20 cellular contexts compared by ENCODE assay signal in the genomic region with DNA sequence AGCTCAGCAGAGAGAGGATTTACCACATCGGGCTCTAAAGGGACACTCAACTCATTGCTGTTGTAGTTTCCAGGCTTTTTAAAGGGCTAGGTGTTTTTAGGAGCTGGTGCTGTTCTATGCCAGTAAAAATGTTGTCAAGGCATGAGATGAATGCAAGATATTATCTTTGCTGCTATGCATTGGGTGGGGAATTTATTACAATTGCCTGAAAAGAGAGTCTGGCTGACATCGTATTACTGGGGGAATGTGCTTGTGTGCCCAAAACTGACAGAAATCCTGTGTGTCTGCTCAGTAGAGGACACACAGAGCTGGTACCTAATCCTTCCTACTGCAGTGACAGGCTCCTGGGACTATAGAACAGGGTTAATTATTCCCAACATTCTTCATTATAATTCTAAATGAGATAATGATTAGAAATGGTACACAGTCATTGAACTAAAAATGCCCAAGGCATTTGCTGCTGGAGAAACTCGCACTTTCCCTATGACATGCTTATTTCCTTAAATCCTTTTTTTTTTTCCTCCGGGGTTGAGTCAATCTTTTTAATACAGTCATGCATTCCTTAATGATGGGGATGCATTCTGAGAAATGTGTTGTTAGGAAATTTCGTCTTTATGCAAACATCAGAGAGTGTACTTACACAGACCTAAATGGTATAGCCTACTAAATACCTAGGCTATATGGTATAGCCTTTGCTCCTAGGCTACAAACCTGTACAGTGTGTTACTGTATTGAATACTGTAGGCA. TPM values are rescaled to one million over a fixed set of nuclear protein-coding genes. Genes with fewer than 3 reads are reported as not detected.
DNase-seq lines count a peak whose midpoint lies in the region; ATAC-seq and TF ChIP-seq lines count a peak whose summit lies in the region.
"Had no signal": no experiment of that assay in that cellular context is flagged by ENCODE, and none has a peak within 500 bp of the region (broad histone marks: within the 10 kb centered on the region; RNA-seq: fewer than 3 reads in every experiment).

No MANE protein-coding gene starts in this region.

- no peaks in the 10 kb centered on the region for H3K9me3 ChIP-seq in adipocyte (ENCODE audit: control insufficient read depth, low read length)
- H3K9me3 ChIP-seq: vagina had no signal

- H3K4me1 Mint-ChIP-seq in GM23338, result peaks cover 30% of the 10 kb centered on the region
- H3K4me1 Mint-ChIP-seq: activated CD4-positive, alpha-beta T cell treated with anti-CD3 and anti-CD28 coated beads, Interleukin-2, amount 10 ng/mL, durations not matched to agents 7 days and 5 days; stimulated activated effector memory CD8-positive, alpha-beta T cell treated with anti-CD3 and anti-CD28 coated beads, Interleukin-12 subunit alpha, Interleukin-12 subunit beta, amount 100 ng/mL, for 72 hours had no signal

- H3K4me3 Mint-ChIP-seq in GM23338, result no peak overlapping the region
- H3K4me3 Mint-ChIP-seq: activated CD4-positive, alpha-beta T cell treated with anti-CD3 and anti-CD28 coated beads, Interleukin-2, amount 10 ng/mL, durations not matched to agents 7 days and 5 days; activated T-cell treated with anti-CD3 and anti-CD28 coated beads, Interleukin-2, amount 50 U/mL, for 24 hours; CD4-positive, alpha-beta T cell; stimulated activated effector memory CD8-positive, alpha-beta T cell treated with anti-CD3 and anti-CD28 coated beads, Interleukin-12 subunit alpha, Interleukin-12 subunit beta, amount 100 ng/mL, for 72 hours had no signal

- no peaks in the 10 kb centered on the region for H3K9me3 Mint-ChIP-seq in GM23338
- H3K9me3 Mint-ChIP-seq: activated CD4-positive, alpha-beta T cell treated with anti-CD3 and anti-CD28 coated beads, Interleukin-2, amount 10 ng/mL, durations not matched to agents 7 days and 5 days; activated T-cell treated with anti-CD3 and anti-CD28 coated beads, Interleukin-2, amount 50 U/mL, for 24 hours; CD4-positive, alpha-beta T cell; stimulated activated effector memory CD8-positive, alpha-beta T cell treated with anti-CD3 and anti-CD28 coated beads, Interleukin-12 subunit alpha, Interleukin-12 subunit beta, amount 100 ng/mL, for 72 hours had no signal

- H3K36me3 ChIP-seq in GM23338 (ENCODE audit: insufficient read depth), result no peaks in the 10 kb centered on the region
- H3K36me3 ChIP-seq in adipocyte (ENCODE audit: control insufficient read depth, insufficient read depth, low read length, severe bottlenecking), result no peaks in the 10 kb centered on the region
- H3K36me3 ChIP-seq: vagina had no signal

- H3K27me3 Mint-ChIP-seq in GM23338 (ENCODE audit: insufficient read depth, low read depth, poor library complexity), result no peaks in the 10 kb centered on the region
- H3K27me3 Mint-ChIP-seq: activated T-cell treated with anti-CD3 and anti-CD28 coated beads, Interleukin-2, amount 50 U/mL, for 24 hours; CD4-positive, alpha-beta T cell had no signal

- H3K79me2 ChIP-seq in GM23338 (replicated peaks; ENCODE audit: insufficient read depth), result no peaks in the 10 kb centered on the region

- H4K20me1 ChIP-seq in GM23338 (replicated peaks; ENCODE audit: insufficient read depth), result no peaks in the 10 kb centered on the region

- DNase-seq in GM23338 (ENCODE audit: low spot score) (no peak), adipocyte (ENCODE audit: low read depth) (peak; percentile 80), fibroblast of mammary gland (ENCODE audit: low read depth) (peak; percentile 65), skeletal muscle cell (ENCODE audit: low read depth) (peak; percentile 28), hippocampal formation (lab: John Stamatoyannopoulos, UW) (no peak)
- DNase-seq in stimulated activated CD4-positive, alpha-beta T cell treated with anti-CD3 and anti-CD28 coated beads, Interleukin-4, amount 100 ng/mL, for 24 hours, result no peak
- no peak for DNase-seq in stimulated activated CD4-positive, alpha-beta T cell treated with anti-CD3 and anti-CD28 coated beads, Interleukin-15, amount 100 ng/mL, for 24 hours
- DNase-seq: activated CD4-positive, alpha-beta T cell treated with anti-CD3 and anti-CD28 coated beads, Interleukin-2, amount 10 ng/mL, durations not matched to agents 7 days and 5 days; activated T-cell treated with anti-CD3 and anti-CD28 coated beads, Interleukin-2, amount 50 U/mL, for 24 hours; CD4-positive, alpha-beta T cell; effector CD4-positive, alpha-beta T cell; GDM1; Karpas-422; NCI-H1694 treated with DMSO at 0.1 percent for 48 hours; NCI-H748 treated with DMSO at 0.1 percent for 48 hours; stimulated activated CD4-positive, alpha-beta T cell treated with anti-CD3 and anti-CD28 coated beads, Interleukin-4, amount 100 ng/mL, for 4 hours; T1000 had no signal

- H3K27me3 ChIP-seq in GM23338 (ENCODE audit: insufficient read depth), result no peaks in the 10 kb centered on the region
- H3K27me3 ChIP-seq in adipocyte (replicated peaks; ENCODE audit: control insufficient read depth, insufficient read depth, low read length), result no peaks in the 10 kb centered on the region
- H3K27me3 ChIP-seq: vagina had no signal

- peaks cover 25% of the 10 kb centered on the region for H3K4me1 ChIP-seq in GM23338 (ENCODE audit: insufficient read depth)
- H3K4me1 ChIP-seq in adipocyte (ENCODE audit: control insufficient read depth, insufficient read depth, low read length), result peaks cover 3% of the 10 kb centered on the region
- H3K4me1 ChIP-seq: vagina had no signal

- no peak overlapping the region for H3K27ac Mint-ChIP-seq in GM23338
- H3K27ac Mint-ChIP-seq: activated CD4-positive, alpha-beta T cell treated with anti-CD3 and anti-CD28 coated beads, Interleukin-2, amount 10 ng/mL, durations not matched to agents 7 days and 5 days; activated T-cell treated with anti-CD3 and anti-CD28 coated beads, Interleukin-2, amount 50 U/mL, for 24 hours; CD4-positive, alpha-beta T cell; stimulated activated effector memory CD8-positive, alpha-beta T cell treated with anti-CD3 and anti-CD28 coated beads, Interleukin-12 subunit alpha, Interleukin-12 subunit beta, amount 100 ng/mL, for 72 hours had no signal

- no peak overlapping the region for H3K9ac ChIP-seq in adipocyte (ENCODE audit: low read length)

- H3K9me2 ChIP-seq in GM23338 (ENCODE audit: insufficient read depth), result peaks cover 2% of the 10 kb centered on the region; the same call in 1 of the 2 replicates

- H3F3A ChIP-seq in GM23338 (replicated peaks; ENCODE audit: low read depth), result no peaks in the 10 kb centered on the region

- peak overlapping the region; percentile 61; the same call in 1 of the 2 replicates for H2AFZ ChIP-seq in GM23338

- TF ChIP-seq CTCF in GM23338 (conservative IDR thresholded peaks at IDR 0.05; ENCODE audit: low read depth in 2 of 2), result no peak
- TF ChIP-seq CTCF in fibroblast of mammary gland (conservative IDR thresholded peaks at IDR 0.05; ENCODE audit: control insufficient read depth, insufficient read depth, low read depth, low read length), result no peak

- no peak overlapping the region for H3K27ac ChIP-seq in GM23338 (ENCODE audit: low read depth)
- H3K27ac ChIP-seq: vagina had no signal

- H3K4me3 ChIP-seq in GM23338 (no peak overlapping the region), adipocyte (ENCODE audit: low read length) (no peak overlapping the region), fibroblast of mammary gland (ENCODE audit: control insufficient read depth, low read depth, low read length) (no peak overlapping the region), skeletal muscle cell (ENCODE audit: low read depth, low read length) (no peak overlapping the region)
- H3K4me3 ChIP-seq: vagina had no signal

- H3K36me3 Mint-ChIP-seq in GM23338 (ENCODE audit: low read depth), result no peaks in the 10 kb centered on the region
- H3K36me3 Mint-ChIP-seq: stimulated activated effector memory CD8-positive, alpha-beta T cell treated with anti-CD3 and anti-CD28 coated beads, Interleukin-12 subunit alpha, Interleukin-12 subunit beta, amount 100 ng/mL, for 72 hours had no signal

- ATAC-seq in GM23338, result no peak
- ATAC-seq in HG02870 (IDR thresholded peaks at IDR 0.05; ENCODE audit: unreplicated experiment), result no peak
- ATAC-seq: stimulated activated effector memory CD8-positive, alpha-beta T cell treated with anti-CD3 and anti-CD28 coated beads, Interleukin-12 subunit alpha, Interleukin-12 subunit beta, amount 100 ng/mL, for 72 hours had no signal

- H3K4me2 ChIP-seq in GM23338, result peak overlapping the region; percentile 44; the same call in 1 of the 2 replicates

TF ChIP-seq in GM23338, 12 proteins besides CTCF, POLR2A, EP300 and RAD21:
- no peak for TF ChIP-seq EZH2 (IDR thresholded peaks at IDR 0.05; ENCODE audit: low read depth, unreplicated experiment)
- no peak for TF ChIP-seq JUNB (IDR thresholded peaks at IDR 0.05; ENCODE audit: unreplicated experiment)
- TF ChIP-seq CREB1 (CRISPR knock-in tag; IDR thresholded peaks at IDR 0.05; ENCODE audit: low read depth), result no peak
- TF ChIP-seq, protein P1, sequence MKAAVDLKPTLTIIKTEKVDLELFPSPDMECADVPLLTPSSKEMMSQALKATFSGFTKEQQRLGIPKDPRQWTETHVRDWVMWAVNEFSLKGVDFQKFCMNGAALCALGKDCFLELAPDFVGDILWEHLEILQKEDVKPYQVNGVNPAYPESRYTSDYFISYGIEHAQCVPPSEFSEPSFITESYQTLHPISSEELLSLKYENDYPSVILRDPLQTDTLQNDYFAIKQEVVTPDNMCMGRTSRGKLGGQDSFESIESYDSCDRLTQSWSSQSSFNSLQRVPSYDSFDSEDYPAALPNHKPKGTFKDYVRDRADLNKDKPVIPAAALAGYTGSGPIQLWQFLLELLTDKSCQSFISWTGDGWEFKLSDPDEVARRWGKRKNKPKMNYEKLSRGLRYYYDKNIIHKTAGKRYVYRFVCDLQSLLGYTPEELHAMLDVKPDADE (IDR thresholded peaks at IDR 0.05), result no peak
- no peak for TF ChIP-seq NANOG (IDR thresholded peaks at IDR 0.05; ENCODE audit: borderline replicate concordance)

RNA-seq across cellular contexts. Expression of a gene that starts 30.0 kb away (rescaled TPM):
- total RNA-seq in GM23338 (2014; rRNA removed; shearing (Covaris generic)), result 23.6 and 26.6 TPM in 2 replicates
- polyA plus RNA-seq in GM23338 (2016; fragmentation: Nextera tagmentation; extraction: Ambion mirVana), result 5.1 and 5.7 TPM in 2 replicates

Comparison
In these comparisons a context has a peak if more than half of its experiments do, and no peak if none do; other contexts are left out.
1. DNase-seq: peak in adipocyte (single experiment), fibroblast of mammary gland (single experiment) and skeletal muscle cell (single experiment); none in GM23338 (single experiment), stimulated activated CD4-positive, alpha-beta T cell treated with anti-CD3 and anti-CD28 coated beads, Interleukin-4, amount 100 ng/mL, for 24 hours (single experiment), stimulated activated CD4-positive, alpha-beta T cell treated with anti-CD3 and anti-CD28 coated beads, Interleukin-15, amount 100 ng/mL, for 24 hours (single experiment) and hippocampal formation (0 of 2).